Comparison of ENCODE assay signal across 22 cellular contexts in genomic region chr16:1637526-1637925, GRCh38. TPM values are rescaled to one million over a fixed set of nuclear protein-coding genes. Genes with fewer than 3 reads are reported as not detected.
DNase-seq lines count a peak whose midpoint lies in the region; ATAC-seq, FAIRE-seq and TF ChIP-seq lines count a peak whose summit lies in the region.
"Had no signal": no experiment of that assay in that cellular context is flagged by ENCODE, and none has a peak within 500 bp of the region (broad histone marks: within the 10 kb centered on the region; RNA-seq: fewer than 3 reads in every experiment).

No MANE protein-coding gene starts in this region.

- H3K36me3 Mint-ChIP-seq in activated CD8-positive, alpha-beta memory T cell treated with anti-CD3 and anti-CD28 coated beads, Interleukin-2, amount 10 ng/mL, durations not matched to agents 7 days and 5 days = peaks cover 28% of the 10 kb centered on the region
- H3K36me3 Mint-ChIP-seq in immature natural killer cell = peaks cover 19 to 33% (median 24%) of the 10 kb centered on the region in 3 donors

- H3K36me3 ChIP-seq in BLaER1 (peaks cover 94% of the 10 kb centered on the region), esophagus squamous epithelium (peaks cover 40 to 99% (median 55%) of the 10 kb centered on the region in 3 donors)

- H3K4me1 Mint-ChIP-seq in activated CD8-positive, alpha-beta memory T cell treated with anti-CD3 and anti-CD28 coated beads, Interleukin-2, amount 10 ng/mL, durations not matched to agents 7 days and 5 days = peaks cover 8% of the 10 kb centered on the region
- peaks cover 64 to 71% of the 10 kb centered on the region in 2 donors for H3K4me1 Mint-ChIP-seq in immature natural killer cell

- peaks cover 3% of the 10 kb centered on the region; the same call in 1 of the 2 replicates for H4K20me1 ChIP-seq in BLaER1

- ATAC-seq in activated CD8-positive, alpha-beta memory T cell treated with anti-CD3 and anti-CD28 coated beads, Interleukin-2, amount 10 ng/mL, durations not matched to agents 7 days and 5 days = no peak
- ATAC-seq: A549 had no signal

- H3K9me3 Mint-ChIP-seq in activated CD8-positive, alpha-beta memory T cell treated with anti-CD3 and anti-CD28 coated beads, Interleukin-2, amount 10 ng/mL, durations not matched to agents 7 days and 5 days (ENCODE audit: low read depth) = no peaks in the 10 kb centered on the region
- no peaks in the 10 kb centered on the region for H3K9me3 Mint-ChIP-seq in immature natural killer cell
- H3K9me3 Mint-ChIP-seq: CD8-positive, alpha-beta memory T cell had no signal

- H3K4me3 ChIP-seq in BLaER1 (no peak overlapping the region), esophagus squamous epithelium (no peak overlapping the region)
- H3K4me3 ChIP-seq: A549; BLaER1 treated with 17β-estradiol and CSF1 and Interleukin-3, amounts not matched to agents 10 nM and 100 nM; GM23248; HAP-1 had no signal

- H3K27ac ChIP-seq in BLaER1 (peak overlapping the region; percentile 8; the same call in 1 of the 2 replicates), esophagus squamous epithelium (no peak overlapping the region)
- H3K27ac ChIP-seq: 22Rv1; A549; BLaER1 treated with 17β-estradiol and CSF1 and Interleukin-3, amounts not matched to agents 10 nM and 100 nM; GM23248 had no signal

- intact Hi-C loops in esophagus squamous epithelium (cut with DNase I) = no loop called here

- H3K27me3 ChIP-seq in BLaER1 (no peaks in the 10 kb centered on the region), esophagus squamous epithelium (no peaks in the 10 kb centered on the region)
- H3K27me3 ChIP-seq: BLaER1 treated with 17β-estradiol and CSF1 and Interleukin-3, amounts not matched to agents 10 nM and 100 nM had no signal

- TF ChIP-seq CTCF in esophagus squamous epithelium (IDR thresholded peaks at IDR 0.05) = no peak

- CTCF ChIA-PET in activated CD8-positive, alpha-beta memory T cell treated with anti-CD3 and anti-CD28 coated beads, Interleukin-2, amount 10 ng/mL, durations not matched to agents 7 days and 5 days (lab: Charles Lee) = no interaction called here

- no peak for FAIRE-seq in GM19239 (lab: Jason Lieb, UNC)
- FAIRE-seq: A549, G401.6, GM12891 had no signal

- no peak overlapping the region for H3K9ac ChIP-seq in BLaER1
- H3K9ac ChIP-seq: GM23248 had no signal

- H3K9me3 ChIP-seq in BLaER1 = no peaks in the 10 kb centered on the region
- no peaks in the 10 kb centered on the region for H3K9me3 ChIP-seq in esophagus squamous epithelium
- H3K9me3 ChIP-seq: A549; BLaER1 treated with 17β-estradiol and CSF1 and Interleukin-3, amounts not matched to agents 10 nM and 100 nM; HAP-1 had no signal

- no peak for DNase-seq in activated CD8-positive, alpha-beta memory T cell treated with anti-CD3 and anti-CD28 coated beads, Interleukin-2, amount 10 ng/mL, durations not matched to agents 7 days and 5 days
- DNase-seq in activated CD8-positive, alpha-beta memory T cell treated with anti-CD3 and anti-CD28 coated beads, Interleukin-2, amount 50 U/mL, for 4 hours = no peak
- DNase-seq in cerebellar nuclear complex (lab: John Stamatoyannopoulos, UW) (peak; percentile 75 to 90), immature natural killer cell (peak; percentile 48 to 59 (median 48)), GM19239 (ENCODE audit: insufficient read length, low spot score) (no peak), esophagus squamous epithelium (lab: John Stamatoyannopoulos, UW) (no peak), epidermal melanocyte (ENCODE audit: insufficient read length, low spot score) (no peak)
- DNase-seq: AML-193; CD8-positive, alpha-beta memory T cell; COR-L47; DMS 273 treated with DMSO at 0.1 percent for 48 hours; DMS53; DND-41; EL; GM23248 had no signal

- no peak for TF ChIP-seq POLR2A in esophagus squamous epithelium (IDR thresholded peaks at IDR 0.05)

- H3K4me1 ChIP-seq in BLaER1 (peaks cover 48% of the 10 kb centered on the region), esophagus squamous epithelium (peaks cover 0 to 4% (median 0%) of the 10 kb centered on the region in 3 donors)
- H3K4me1 ChIP-seq: A549, HAP-1 had no signal

- no peak overlapping the region for H3K4me2 ChIP-seq in BLaER1
- H3K4me2 ChIP-seq: A549 had no signal

- H3K4me3 Mint-ChIP-seq in activated CD8-positive, alpha-beta memory T cell treated with anti-CD3 and anti-CD28 coated beads, Interleukin-2, amount 10 ng/mL, durations not matched to agents 7 days and 5 days = no peak overlapping the region
- peak overlapping the region; percentile 76 to 94 (median 80) for H3K4me3 Mint-ChIP-seq in immature natural killer cell

- H3K27me3 Mint-ChIP-seq in activated CD8-positive, alpha-beta memory T cell treated with anti-CD3 and anti-CD28 coated beads, Interleukin-2, amount 10 ng/mL, durations not matched to agents 7 days and 5 days = no peaks in the 10 kb centered on the region
- peaks cover 0 to 2% (median 2%) of the 10 kb centered on the region in 3 donors for H3K27me3 Mint-ChIP-seq in immature natural killer cell (ENCODE audit: low read depth in 3 of 3)
- H3K27me3 Mint-ChIP-seq: CD8-positive, alpha-beta memory T cell had no signal

- 88 to 98% methylated on average over 10 to 11 of the region's 11 CpGs for WGBS in esophagus squamous epithelium, 2 donors

- peak overlapping the region; percentile 30 for H3K27ac Mint-ChIP-seq in activated CD8-positive, alpha-beta memory T cell treated with anti-CD3 and anti-CD28 coated beads, Interleukin-2, amount 10 ng/mL, durations not matched to agents 7 days and 5 days
- peak overlapping the region; percentile 87 to 92 (median 90) for H3K27ac Mint-ChIP-seq in immature natural killer cell

RNA-seq across cellular contexts. Expression of gene CRAMP1, which starts 25.4 kb away (rescaled TPM):
- total RNA-seq in activated CD8-positive, alpha-beta memory T cell treated with anti-CD3 and anti-CD28 coated beads, Interleukin-2, amount 10 ng/mL, durations not matched to agents 7 days and 5 days = 10 to 100 TPM; 26.8 to 31.1 TPM
- polyA plus RNA-seq in immature natural killer cell = 10 to 100 TPM in 1 of 3 donors, 1 to 10 TPM in 2; 1.4 to 11.5 (median 2.8) TPM
- 1 to 10 TPM; 5.2 to 9.9 (median 8.0) TPM for total RNA-seq in esophagus squamous epithelium

RNA-seq across cellular contexts. Expression of gene IFT140, which starts 25.7 kb away (rescaled TPM):
- 1 to 10 TPM; 6.3 to 8.3 TPM for total RNA-seq in activated CD8-positive, alpha-beta memory T cell treated with anti-CD3 and anti-CD28 coated beads, Interleukin-2, amount 10 ng/mL, durations not matched to agents 7 days and 5 days
- 1 to 10 TPM in 2 of 3 donors, not detected in 1; 1.5 to 2.0 TPM for polyA plus RNA-seq in immature natural killer cell
- total RNA-seq in esophagus squamous epithelium = 10 to 100 TPM in 1 of 4 donors, 1 to 10 TPM in 3; 3.7 to 12.0 (median 6.8) TPM

RNA-seq across cellular contexts. Expression of gene JPT2, which starts 40.6 kb away (rescaled TPM):
- 10 to 100 TPM; 55.0 to 62.4 TPM for total RNA-seq in activated CD8-positive, alpha-beta memory T cell treated with anti-CD3 and anti-CD28 coated beads, Interleukin-2, amount 10 ng/mL, durations not matched to agents 7 days and 5 days
- 10 to 100 TPM in 1 of 3 donors, 1 to 10 TPM in 2; 7.9 to 14.0 (median 8.3) TPM for polyA plus RNA-seq in immature natural killer cell
- 10 to 100 TPM; 45.6 to 68.0 (median 48.6) TPM for total RNA-seq in esophagus squamous epithelium

Comparison
In these comparisons a context has a peak if more than half of its experiments do, and no peak if none do; other contexts are left out.
1. DNase-seq: peak in cerebellar nuclear complex (2 of 2) and immature natural killer cell (3 of 3); none in activated CD8-positive, alpha-beta memory T cell treated with anti-CD3 and anti-CD28 coated beads, Interleukin-2, amount 10 ng/mL, durations not matched to agents 7 days and 5 days (single experiment), activated CD8-positive, alpha-beta memory T cell treated with anti-CD3 and anti-CD28 coated beads, Interleukin-2, amount 50 U/mL, for 4 hours (single experiment), GM19239 (single experiment), esophagus squamous epithelium (single experiment) and epidermal melanocyte (single experiment).